ENCODE assay signal across 8 cellular contexts in the genomic region with DNA sequence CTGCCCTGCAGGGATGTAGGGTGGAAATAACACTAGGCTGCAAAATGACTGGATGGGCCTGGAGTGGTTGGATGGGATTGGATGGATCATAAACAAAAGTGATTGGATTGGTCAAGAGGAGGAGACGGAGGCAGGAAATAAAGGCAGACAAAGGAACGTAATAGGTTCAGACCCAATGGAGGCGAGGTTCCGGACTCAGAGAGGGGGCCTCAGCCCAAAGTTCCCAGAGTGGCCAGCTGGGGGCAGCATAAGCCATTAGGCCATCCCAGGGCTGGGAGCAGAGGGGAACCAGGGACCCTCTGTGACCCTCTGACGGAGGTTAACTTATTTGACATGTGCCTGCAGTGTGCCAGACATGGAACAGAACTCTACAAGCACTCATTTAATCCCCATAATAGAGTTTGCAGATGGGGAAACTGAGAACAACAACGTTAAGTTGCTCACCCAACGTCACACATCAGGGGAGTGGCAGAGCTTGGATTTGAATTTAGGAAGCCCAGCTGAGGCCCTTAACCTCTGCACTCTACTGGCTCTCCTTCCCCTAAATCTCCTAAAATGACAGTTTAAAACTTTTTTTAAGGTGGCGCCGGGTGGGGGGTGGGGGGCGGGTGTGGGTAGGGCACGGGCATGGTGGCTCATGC. TPM values are rescaled to one million over a fixed set of nuclear protein-coding genes. Genes with fewer than 3 reads are reported as not detected.
DNase-seq lines count a peak whose midpoint lies in the region; ATAC-seq and TF ChIP-seq lines count a peak whose summit lies in the region.

No MANE protein-coding gene starts in this region.

- H3K27me3 ChIP-seq in PC-3 (ENCODE audit: low read length) (0 out of 2 replicates have a peak, but pooled peaks cover 2% of the 10 kb centered on the region), psoas muscle (ENCODE audit: insufficient read depth in 3 of 3, low read length in 2 of 3) (peaks cover 0 to 25% (median 0%) of the 10 kb centered on the region in 3 donors)

- H3K9ac ChIP-seq in PC-3 (ENCODE audit: low read length) = no peak overlapping the region

- H2AFZ ChIP-seq in PC-3 (ENCODE audit: low read length) = no peak overlapping the region

- H4K20me1 ChIP-seq in PC-3 (ENCODE audit: low read length) = no peaks in the 10 kb centered on the region

- H3K4me1 Mint-ChIP-seq in activated T-helper 2 cell treated with anti-CD3 and anti-CD28 coated beads, Interferon-gamma antibody, Interleukin-2, Interleukin-4, amounts not matched to agents 10 μg/mL and 5 μg/mL and 100 μg/mL, durations not matched to agents 14 hours and 24 hours and 36 hours (ENCODE audit: low read depth) = peaks cover 2% of the 10 kb centered on the region

- H3K4me3 ChIP-seq in PC-3 (ENCODE audit: low read length) = no peak overlapping the region
- H3K4me3 ChIP-seq in psoas muscle = no peak overlapping the region

- H3K36me3 ChIP-seq in PC-3 (ENCODE audit: low read depth, low read length) = no peaks in the 10 kb centered on the region
- no peaks in the 10 kb centered on the region for H3K36me3 ChIP-seq in psoas muscle (ENCODE audit: insufficient read depth in 1 of 2, low read depth in 1 of 2)

- POLR2A ChIA-PET in PC-3 (lab: Charles Lee; ENCODE audit: unreplicated experiment) = no interaction called here

- no peak overlapping the region for H3K27ac ChIP-seq in PC-3 (ENCODE audit: low read length)
- H3K27ac ChIP-seq in psoas muscle = no peak overlapping the region

- no peaks in the 10 kb centered on the region for H3K9me3 Mint-ChIP-seq in activated T-helper 2 cell treated with anti-CD3 and anti-CD28 coated beads, Interferon-gamma antibody, Interleukin-2, Interleukin-4, amounts not matched to agents 10 μg/mL and 5 μg/mL and 100 μg/mL, durations not matched to agents 14 hours and 24 hours and 36 hours

- CTCF ChIA-PET in PC-3 (lab: Charles Lee) = no interaction called here

- no peak overlapping the region for H3K4me2 ChIP-seq in PC-3 (ENCODE audit: low read length)

- H3K79me2 ChIP-seq in PC-3 (ENCODE audit: low read length) = no peaks in the 10 kb centered on the region

- ATAC-seq in PC-3 (peak; percentile 45; the same call in 1 of the 2 replicates), psoas muscle (peak in 3 of 4 donors; percentile 37 to 66 (median 62)), GM18519 (IDR thresholded peaks at IDR 0.05; ENCODE audit: low FRiP score, unreplicated experiment) (no peak), GM19397 (IDR thresholded peaks at IDR 0.05; ENCODE audit: unreplicated experiment) (no peak)

- no peaks in the 10 kb centered on the region for H3K9me2 ChIP-seq in PC-3 (replicated peaks; ENCODE audit: low read length)

- BruUV-seq in PC-3 (replicated peaks; lab: Mats Ljungman, UMichigan) = no TSS peak

- 30 to 36% (median 36%) methylated on average over 11 of the region's 11 CpGs for WGBS in psoas muscle, 3 donors

- DNase-seq in GM10266 (ENCODE audit: extremely low spot score) (peak; percentile 73), PC-3 (peak; percentile 52), globus pallidus (ENCODE audit: low spot score) (peak; percentile 40), psoas muscle (peak in 1 of 2 donors; percentile 55), NCI-H187 treated with DMSO at 0.1 percent for 48 hours (lab: John Stamatoyannopoulos, UW) (no peak)
- peak; percentile 50 for DNase-seq in activated T-helper 2 cell treated with anti-CD3 and anti-CD28 coated beads, Interferon-gamma antibody, Interleukin-2, Interleukin-4, amounts not matched to agents 10 μg/mL and 5 μg/mL and 100 μg/mL, durations not matched to agents 14 hours and 24 hours and 36 hours (ENCODE audit: low spot score)

- H3K27me3 Mint-ChIP-seq in activated T-helper 2 cell treated with anti-CD3 and anti-CD28 coated beads, Interferon-gamma antibody, Interleukin-2, Interleukin-4, amounts not matched to agents 10 μg/mL and 5 μg/mL and 100 μg/mL, durations not matched to agents 14 hours and 24 hours and 36 hours (ENCODE audit: low read depth) = peaks cover 2% of the 10 kb centered on the region

- H3K36me3 Mint-ChIP-seq in activated T-helper 2 cell treated with anti-CD3 and anti-CD28 coated beads, Interferon-gamma antibody, Interleukin-2, Interleukin-4, amounts not matched to agents 10 μg/mL and 5 μg/mL and 100 μg/mL, durations not matched to agents 14 hours and 24 hours and 36 hours (ENCODE audit: low read depth) = no peaks in the 10 kb centered on the region

- intact Hi-C loops in PC-3 (cut with micrococcal nuclease) (loop anchor here (1.0 kb wide), 1 partner anchor 62 kb away; no protein-coding TSS in a partner anchor), psoas muscle (cut with DNase I) (loop anchor here in 1 of 2 donors (1.0 kb wide), 1 partner anchor 62 kb away; no protein-coding TSS in a partner anchor)
- intact Hi-C loops in activated T-helper 2 cell treated with anti-CD3 and anti-CD28 coated beads, Interferon-gamma antibody, Interleukin-2, Interleukin-4, amounts not matched to agents 10 μg/mL and 5 μg/mL and 100 μg/mL, durations not matched to agents 14 hours and 24 hours and 36 hours (cut with micrococcal nuclease) = loop anchor here (1.0 to 2.0 kb wide), 2 partner anchors 81 to 151 kb away; no protein-coding TSS in a partner anchor

- TF ChIP-seq CTCF in GM10266 (IDR thresholded peaks at IDR 0.05; ENCODE audit: control insufficient read depth, insufficient read depth, low read depth, missing control alignments) = peak; percentile 83
- peak; percentile 80 for TF ChIP-seq CTCF in PC-3 (conservative IDR thresholded peaks at IDR 0.05; ENCODE audit: low read depth, low read length)
- TF ChIP-seq CTCF in psoas muscle (IDR thresholded peaks at IDR 0.05) = peak; percentile 70

- no peaks in the 10 kb centered on the region for H3F3A ChIP-seq in PC-3 (ENCODE audit: low read length, unreplicated experiment)

- no peak overlapping the region for H3K27ac Mint-ChIP-seq in activated T-helper 2 cell treated with anti-CD3 and anti-CD28 coated beads, Interferon-gamma antibody, Interleukin-2, Interleukin-4, amounts not matched to agents 10 μg/mL and 5 μg/mL and 100 μg/mL, durations not matched to agents 14 hours and 24 hours and 36 hours

- H3K9me3 ChIP-seq in PC-3 (ENCODE audit: low read length) (no peaks in the 10 kb centered on the region), psoas muscle (no peaks in the 10 kb centered on the region)

- no peak overlapping the region for H3K4me3 Mint-ChIP-seq in activated T-helper 2 cell treated with anti-CD3 and anti-CD28 coated beads, Interferon-gamma antibody, Interleukin-2, Interleukin-4, amounts not matched to agents 10 μg/mL and 5 μg/mL and 100 μg/mL, durations not matched to agents 14 hours and 24 hours and 36 hours (ENCODE audit: low read depth)

- H3K4me1 ChIP-seq in PC-3 (ENCODE audit: insufficient read depth, low read length) (no peaks in the 10 kb centered on the region), psoas muscle (no peaks in the 10 kb centered on the region)

RNA-seq across cellular contexts. Expression of gene MAP1S, which starts 15.3 kb away (rescaled TPM):
- total RNA-seq in PC-3 (2014; rRNA removed) (25.4 and 30.2 TPM in 2 replicates), psoas muscle (10 to 100 TPM; 42.4 to 60.6 (median 49.1) TPM)
- total RNA-seq in activated T-helper 2 cell treated with anti-CD3 and anti-CD28 coated beads, Interferon-gamma antibody, Interleukin-2, Interleukin-4, amounts not matched to agents 10 μg/mL and 5 μg/mL and 100 μg/mL, durations not matched to agents 14 hours and 24 hours and 36 hours = 66.7 and 80.3 TPM in 2 replicates
- 10 to 100 TPM; 19.1 to 37.0 (median 24.3) TPM for polyA plus RNA-seq in psoas muscle

RNA-seq across cellular contexts. Expression of gene UNC13A, which starts 15.8 kb away (rescaled TPM):
- total RNA-seq in PC-3 (2014; rRNA removed) (not detected in 2 replicates), psoas muscle (under 1 TPM in 2 of 4 donors, not detected in 2; 0.04 to 0.19 TPM)
- total RNA-seq in activated T-helper 2 cell treated with anti-CD3 and anti-CD28 coated beads, Interferon-gamma antibody, Interleukin-2, Interleukin-4, amounts not matched to agents 10 μg/mL and 5 μg/mL and 100 μg/mL, durations not matched to agents 14 hours and 24 hours and 36 hours = 0.02 TPM in 1 of 2 replicates, not detected in the other
- polyA plus RNA-seq in psoas muscle = under 1 TPM in 2 of 3 donors, not detected in 1; 0.04 to 0.05 TPM

RNA-seq across cellular contexts. Expression of gene FCHO1, which starts 47.3 kb away (rescaled TPM):
- total RNA-seq in PC-3 (2014; rRNA removed) (21.0 and 29.5 TPM in 2 replicates), psoas muscle (under 1 TPM; 0.15 to 0.68 (median 0.58) TPM)
- 74.7 and 75.6 TPM in 2 replicates for total RNA-seq in activated T-helper 2 cell treated with anti-CD3 and anti-CD28 coated beads, Interferon-gamma antibody, Interleukin-2, Interleukin-4, amounts not matched to agents 10 μg/mL and 5 μg/mL and 100 μg/mL, durations not matched to agents 14 hours and 24 hours and 36 hours
- polyA plus RNA-seq in psoas muscle = under 1 TPM in 2 of 3 donors, not detected in 1; 0.10 to 0.22 TPM

Comparison
In these comparisons a context has a peak if more than half of its experiments do, and no peak if none do; other contexts are left out.
1. ATAC-seq: peak in PC-3 (single experiment) and psoas muscle (3 of 4); none in GM18519 (single experiment) and GM19397 (single experiment).
2. RNA of gene FCHO1, which starts 47.3 kb away (total RNA-seq): 74.7 to 75.6 TPM in activated T-helper 2 cell treated with anti-CD3 and anti-CD28 coated beads, Interferon-gamma antibody, Interleukin-2, Interleukin-4, amounts not matched to agents 10 μg/mL and 5 μg/mL and 100 μg/mL, durations not matched to agents 14 hours and 24 hours and 36 hours and 21.0 to 29.5 TPM in PC-3; 0.15 to 0.68 TPM in psoas muscle; every median in the first group is over 10 times any median in the second.
3. Peak in every context shown above with its lines, with median percentiles within 50 percentile points of each other: CTCF ChIP-seq.